22 cellular contexts compared by ENCODE assay signal in genomic region chr1:50604580-50604979, GRCh38.
DNase-seq lines count a peak whose midpoint lies in the region; ATAC-seq, FAIRE-seq and TF ChIP-seq lines count a peak whose summit lies in the region.
"Had no signal": no experiment of that assay in that cellular context is flagged by ENCODE, and none has a peak within 500 bp of the region (broad histone marks: within the 10 kb centered on the region; RNA-seq: fewer than 3 reads in every experiment).

No MANE protein-coding gene starts in this region.

- H3K36me3 Mint-ChIP-seq in MCF 10A (ENCODE audit: insufficient read depth, unreplicated experiment): peaks cover 5% of the 10 kb centered on the region
- H3K36me3 Mint-ChIP-seq: natural killer cell had no signal

- no peak overlapping the region for H3K4me2 ChIP-seq in smooth muscle cell
- H3K4me2 ChIP-seq: KMS-11 had no signal

- no peaks in the 10 kb centered on the region for H3K79me2 ChIP-seq in smooth muscle cell (ENCODE audit: low read depth)

- CTCF ChIA-PET in MCF 10A (lab: Yijun Ruan, JAX) (interaction anchor here (0.6 to 6.1 kb wide), 17 partner anchors 8 to 236 kb away, joined by 3 to 48 read pairs (median 5); no protein-coding TSS in a partner anchor), RWPE1 (lab: Yijun Ruan, JAX) (interaction anchor here (0.6 kb wide), 1 partner anchor 31 kb away, joined by 3 read pairs; no protein-coding TSS in a partner anchor)

- H3K27me3 ChIP-seq in breast epithelium (no peaks in the 10 kb centered on the region), smooth muscle cell (ENCODE audit: low read depth) (no peaks in the 10 kb centered on the region)
- H3K27me3 ChIP-seq: uterus had no signal

- no peak for FAIRE-seq in urothelium cell line (lab: Jason Lieb, UNC)
- FAIRE-seq: small intestine had no signal

- H3K4me1 ChIP-seq in breast epithelium: no peaks in the 10 kb centered on the region
- peaks cover 7% of the 10 kb centered on the region for H3K4me1 ChIP-seq in smooth muscle cell (ENCODE audit: low read depth)
- H3K4me1 ChIP-seq: uterus had no signal

- no peaks in the 10 kb centered on the region for H3K9me3 Mint-ChIP-seq in MCF 10A (ENCODE audit: unreplicated experiment)
- H3K9me3 Mint-ChIP-seq: activated naive CD4-positive, alpha-beta T cell treated with anti-CD3 and anti-CD28 coated beads, Interleukin-2, amount 50 U/mL, for 72 hours; activated T-cell treated with anti-CD3 and anti-CD28 coated beads, Interleukin-2, amount 50 U/mL, for 72 hours; natural killer cell had no signal

- H3F3A ChIP-seq in smooth muscle cell (ENCODE audit: low read depth): no peaks in the 10 kb centered on the region

- H3K27ac Mint-ChIP-seq in MCF 10A (ENCODE audit: low read depth, unreplicated experiment): peak overlapping the region; percentile 93
- H3K27ac Mint-ChIP-seq: activated T-cell treated with anti-CD3 and anti-CD28 coated beads, Interleukin-2, amount 50 U/mL, for 72 hours; natural killer cell had no signal

- 94% methylated on average over 2 of the region's 2 CpGs for WGBS in smooth muscle cell (ENCODE audit: low lambda C conversion rate)

- ATAC-seq in GM21737 (IDR thresholded peaks at IDR 0.05; ENCODE audit: unreplicated experiment) (no peak), GM18502 (IDR thresholded peaks at IDR 0.05; ENCODE audit: poor library complexity, unreplicated experiment) (no peak)
- ATAC-seq: activated CD4-positive, CD25-positive, alpha-beta regulatory T cell treated with anti-CD3 and anti-CD28 coated beads, Interleukin-2, amount 50 U/mL, for 24 hours; activated naive CD4-positive, alpha-beta T cell treated with anti-CD3 and anti-CD28 coated beads, Interleukin-2, amount 50 U/mL, for 72 hours; activated T-cell treated with anti-CD3 and anti-CD28 coated beads, Interleukin-2, amount 50 U/mL, for 72 hours; left cardiac atrium; natural killer cell had no signal

- no peak overlapping the region for H3K9ac ChIP-seq in smooth muscle cell (ENCODE audit: low read depth)
- H3K9ac ChIP-seq: KMS-11 had no signal

- peak overlapping the region in 1 of 2 donors; percentile 30 for H3K27ac ChIP-seq in breast epithelium
- H3K27ac ChIP-seq in RWPE1: peak overlapping the region; percentile 78
- H3K27ac ChIP-seq in smooth muscle cell (ENCODE audit: low read depth): no peak overlapping the region
- H3K27ac ChIP-seq: KMS-11, uterus had no signal

- no peak for TF ChIP-seq CTCF in MCF 10A (IDR thresholded peaks at IDR 0.05; ENCODE audit: unreplicated experiment)
- no peak for TF ChIP-seq CTCF in breast epithelium (IDR thresholded peaks at IDR 0.05)
- TF ChIP-seq CTCF in RWPE1 (conservative IDR thresholded peaks at IDR 0.05; ENCODE audit: low read depth): no peak
- peak; percentile 34 for TF ChIP-seq CTCF in epithelial cell of proximal tubule (conservative IDR thresholded peaks at IDR 0.05; ENCODE audit: low read depth, low read length)
- TF ChIP-seq CTCF in smooth muscle cell (IDR thresholded peaks at IDR 0.05; ENCODE audit: borderline replicate concordance, insufficient read depth, poor library complexity, severe bottlenecking): no peak

- DNase-seq in MCF 10A (ENCODE audit: unreplicated experiment) (no peak), breast epithelium (ENCODE audit: low spot score in 2 of 2) (no peak), RWPE1 (ENCODE audit: low spot score) (no peak), epithelial cell of proximal tubule (ENCODE audit: low read depth) (no peak), urothelium cell line (ENCODE audit: low spot score) (no peak), smooth muscle cell (lab: John Stamatoyannopoulos, UW; ENCODE audit: unreplicated experiment) (no peak)
- DNase-seq: activated T-cell treated with anti-CD3 and anti-CD28 coated beads, Interleukin-2, amount 50 U/mL, for 72 hours; DMS153; left cardiac atrium; natural killer cell; NCI-H1105; NCI-H774; posterior cingulate gyrus; small intestine; stimulated activated CD4-positive, alpha-beta T cell treated with anti-CD3 and anti-CD28 coated beads, Interleukin-4, amount 100 ng/mL, for 1 hour; T1000; uterus had no signal

- intact Hi-C loops in MCF 10A (cut with micrococcal nuclease) (no loop called here), breast epithelium (cut with DNase I; ENCODE audit: low total_unique reads) (no loop called here)

- BruUV-seq in MCF 10A (replicated peaks; lab: Mats Ljungman, UMichigan): no TSS peak

- TF ChIP-seq POLR2A in breast epithelium (IDR thresholded peaks at IDR 0.05): no peak

- H3K27me3 Mint-ChIP-seq in MCF 10A (ENCODE audit: insufficient read depth, unreplicated experiment): no peaks in the 10 kb centered on the region

- H3K4me3 Mint-ChIP-seq in MCF 10A (ENCODE audit: unreplicated experiment): no peak overlapping the region
- H3K4me3 Mint-ChIP-seq: activated T-cell treated with anti-CD3 and anti-CD28 coated beads, Interleukin-2, amount 50 U/mL, for 72 hours; natural killer cell had no signal

- H3K36me3 ChIP-seq in breast epithelium: no peaks in the 10 kb centered on the region
- no peaks in the 10 kb centered on the region for H3K36me3 ChIP-seq in smooth muscle cell (ENCODE audit: low read depth)
- H3K36me3 ChIP-seq: uterus had no signal

- H2AFZ ChIP-seq in smooth muscle cell (ENCODE audit: low read depth): no peak overlapping the region

- H3K4me3 ChIP-seq in breast epithelium (no peak overlapping the region), epithelial cell of proximal tubule (ENCODE audit: low read depth, low read length) (no peak overlapping the region), smooth muscle cell (no peak overlapping the region)
- H3K4me3 ChIP-seq: uterus had no signal

- peaks cover 19% of the 10 kb centered on the region for H3K4me1 Mint-ChIP-seq in MCF 10A (ENCODE audit: insufficient read depth, unreplicated experiment)

- H3K9me3 ChIP-seq in breast epithelium: no peaks in the 10 kb centered on the region
- H3K9me3 ChIP-seq in smooth muscle cell (replicated peaks; ENCODE audit: low read depth): no peaks in the 10 kb centered on the region
- H3K9me3 ChIP-seq: uterus had no signal

- POLR2A ChIA-PET in MCF 10A (lab: Yijun Ruan, JAX): interaction anchor here (0.9 to 3.3 kb wide), 5 partner anchors 9 to 102 kb away, joined by 3 to 14 read pairs (median 3); no protein-coding TSS in a partner anchor
- POLR2A ChIA-PET in RWPE1 (lab: Yijun Ruan, JAX; ENCODE audit: low non-redundant PET): no interaction called here

- no peaks in the 10 kb centered on the region for H4K20me1 ChIP-seq in smooth muscle cell (ENCODE audit: low read depth)
